Comparison of ENCODE assay signal across 27 cellular contexts in the genomic region with DNA sequence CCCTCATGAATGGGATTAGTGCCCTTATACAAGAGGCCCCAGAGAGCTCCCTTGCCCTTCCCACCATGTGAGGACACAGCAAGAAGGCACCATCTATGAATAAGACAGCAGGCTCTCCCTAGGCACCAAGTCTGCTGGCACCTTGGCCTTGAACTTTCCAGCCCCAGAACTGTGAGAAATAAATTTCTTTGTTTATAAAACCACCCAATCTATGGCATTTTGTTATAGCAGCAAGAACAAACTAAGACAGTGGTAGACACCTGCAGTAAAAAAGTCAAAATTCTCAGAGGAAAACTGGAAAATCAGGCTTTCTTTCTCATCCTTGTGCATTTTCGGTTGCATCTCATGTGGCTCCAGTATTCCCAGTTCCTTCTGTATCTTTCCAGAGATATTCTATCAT.
"Had no signal": no experiment of that assay in that cellular context is flagged by ENCODE, and none has a peak within 500 bp of the region (broad histone marks: within the 10 kb centered on the region; RNA-seq: fewer than 3 reads in every experiment).

No MANE protein-coding gene starts in this region.

- H3K4me1 ChIP-seq: pancreas, psoas muscle, right lobe of liver, sigmoid colon, suprapubic skin, tibial artery, transverse colon, upper lobe of left lung had no signal

- H3K4me3 ChIP-seq: pancreas, psoas muscle, right lobe of liver, sigmoid colon, suprapubic skin, testis, tibial artery, transverse colon, upper lobe of left lung, vagina had no signal

- H3K27me3 ChIP-seq: neutrophil, pancreas, right lobe of liver, sigmoid colon, suprapubic skin, testis, transverse colon, upper lobe of left lung, vagina had no signal

- H3K36me3 ChIP-seq: neutrophil, pancreas, right lobe of liver, sigmoid colon, suprapubic skin, tibial artery, transverse colon, upper lobe of left lung, vagina had no signal

- H3K27ac ChIP-seq: neutrophil, pancreas, psoas muscle, right lobe of liver, sigmoid colon, suprapubic skin, testis, tibial artery, transverse colon, upper lobe of left lung, vagina had no signal

- FAIRE-seq: pancreas, small intestine, urothelium cell line had no signal

- DNase-seq: naive thymus-derived CD8-positive, alpha-beta T cell; nephron progenitor cell; nucleus accumbens; pancreas; psoas muscle; right cardiac atrium; right lobe of liver; sigmoid colon; small intestine; stimulated activated CD4-positive, alpha-beta T cell treated with anti-CD3 and anti-CD28 coated beads, Interleukin-12 subunit alpha, Interleukin-12 subunit beta, amount 100 ng/mL, for 4 hours; stimulated activated CD4-positive, alpha-beta T cell treated with anti-CD3 and anti-CD28 coated beads, Interleukin-1b, Interleukin-23, amount 100 ng/mL, for 48 hours; stimulated activated CD4-positive, alpha-beta T cell treated with anti-CD3 and anti-CD28 coated beads, Interleukin-4, amount 100 ng/mL, for 1 hour; stimulated activated CD4-positive, alpha-beta T cell treated with anti-CD3 and anti-CD28 coated beads, Interleukin-4, amount 100 ng/mL, for 4 hours; stimulated activated CD8-positive, alpha-beta memory T cell treated with anti-CD3 and anti-CD28 coated beads, Interleukin-4, amount 100 ng/mL, for 48 hours; stimulated activated naive CD4-positive, alpha-beta T cell; stimulated activated naive CD8-positive, alpha-beta T cell treated with anti-CD3 and anti-CD28 coated beads, Interleukin-15, amount 100 ng/mL, for 72 hours; stimulated activated naive CD8-positive, alpha-beta T cell treated with anti-CD3 and anti-CD28 coated beads, Interleukin-15, Interleukin-2, amounts not matched to agents 100 U/mL and 50 U/mL, for 24 hours; substantia nigra; testis; tibial artery; transverse colon; upper lobe of left lung had no signal

- H3K9me3 ChIP-seq: neutrophil, pancreas, psoas muscle, right lobe of liver, suprapubic skin, testis, transverse colon, vagina had no signal

- ATAC-seq: naive thymus-derived CD8-positive, alpha-beta T cell; natural killer cell treated with Interleukin-12 subunit alpha and Interleukin-12 subunit beta and Interleukin-15 and Interleukin-18, amount 100 ng/mL, for 72 hours; right cardiac atrium; right lobe of liver; stimulated activated naive CD8-positive, alpha-beta T cell treated with anti-CD3 and anti-CD28 coated beads, Interleukin-15, amount 100 ng/mL, for 72 hours; stimulated activated naive CD8-positive, alpha-beta T cell treated with anti-CD3 and anti-CD28 coated beads, Interleukin-15, Interleukin-2, amounts not matched to agents 100 U/mL and 50 U/mL, for 24 hours had no signal
